Comparison of ENCODE assay signal across 1 cellular context in genomic region chr5:134008257-134008749, GRCh38.
TF ChIP-seq lines count a peak whose summit lies in the region.

No MANE protein-coding gene starts in this region.

TF ChIP-seq in A549, 52 proteins besides CTCF, POLR2A, EP300 and RAD21 (continued from another document):
- TF ChIP-seq FOXS1 (CRISPR knock-in tag; IDR thresholded peaks at IDR 0.05), result no peak
- no peak for TF ChIP-seq HOXB5 (CRISPR knock-in tag; IDR thresholded peaks at IDR 0.05)
- TF ChIP-seq TP53 (CRISPR knock-in tag; IDR thresholded peaks at IDR 0.05), result no peak
- no peak for TF ChIP-seq POLR2AphosphoS2 (conservative IDR thresholded peaks at IDR 0.05; ENCODE audit: low read length)
- no peak for TF ChIP-seq NFE2L2 (conservative IDR thresholded peaks at IDR 0.05; ENCODE audit: low read length)
- TF ChIP-seq RARB (CRISPR knock-in tag; IDR thresholded peaks at IDR 0.05), result no peak
- TF ChIP-seq USF2 (IDR thresholded peaks at IDR 0.05), result no peak
